ENCODE assay signal across 19 cellular contexts in the genomic region with DNA sequence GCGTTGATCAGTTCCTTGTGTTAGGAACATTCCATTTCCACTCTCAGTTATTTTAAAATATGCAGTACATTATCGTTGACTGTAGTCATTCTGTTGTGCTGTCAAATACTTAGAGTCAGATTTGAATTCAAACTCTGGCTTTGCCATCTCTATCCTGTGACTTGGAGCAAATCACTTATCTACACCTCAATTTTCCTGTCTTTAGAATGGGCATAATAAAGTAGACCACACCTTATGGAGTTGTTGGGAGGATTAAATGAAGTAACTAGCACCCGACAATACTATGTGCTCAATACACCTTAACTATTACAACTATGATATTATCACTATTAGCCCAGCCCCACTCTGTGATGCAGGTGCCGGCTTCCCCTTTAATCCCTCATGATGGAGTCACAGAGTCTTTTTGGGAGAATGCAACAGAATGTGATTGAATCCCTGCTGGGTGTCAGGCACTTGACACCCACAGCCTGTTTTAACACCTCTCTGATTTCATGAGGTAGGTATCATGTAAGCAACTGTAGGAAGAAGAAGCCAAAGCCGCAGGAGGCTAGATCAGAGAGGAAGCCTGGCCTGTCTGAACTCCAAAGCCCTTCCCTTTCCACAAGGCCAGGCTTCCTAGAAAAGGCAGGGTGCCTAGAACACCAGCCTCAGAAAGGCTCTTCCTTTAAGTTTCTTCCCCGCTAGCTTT.
"Had no signal": no experiment of that assay in that cellular context is flagged by ENCODE, and none has a peak within 500 bp of the region (broad histone marks: within the 10 kb centered on the region; RNA-seq: fewer than 3 reads in every experiment).

No MANE protein-coding gene starts in this region.

- ATAC-seq: effector memory CD8-positive, alpha-beta T cell; left lobe of liver; naive thymus-derived CD4-positive, alpha-beta T cell; stimulated activated naive CD8-positive, alpha-beta T cell treated with anti-CD3 and anti-CD28 coated beads, Interleukin-15, Interleukin-2, amounts not matched to agents 100 U/mL and 50 U/mL, for 24 hours had no signal

- H3K36me3 Mint-ChIP-seq: naive thymus-derived CD4-positive, alpha-beta T cell; stimulated activated effector memory CD8-positive, alpha-beta T cell treated with anti-CD3 and anti-CD28 coated beads, Interleukin-12 subunit alpha, Interleukin-12 subunit beta, amount 100 ng/mL, for 72 hours had no signal

- DNase-seq: effector memory CD8-positive, alpha-beta T cell; foreskin melanocyte; head of caudate nucleus; hypothalamus; islet precursor cell; naive thymus-derived CD4-positive, alpha-beta T cell; nephron progenitor cell; sigmoid colon; stimulated activated CD4-positive, alpha-beta T cell treated with anti-CD3 and anti-CD28 coated beads, Interleukin-12 subunit alpha, Interleukin-12 subunit beta, amount 100 ng/mL, for 4 hours; stimulated activated naive CD8-positive, alpha-beta T cell treated with anti-CD3 and anti-CD28 coated beads, Interleukin-15, Interleukin-2, amounts not matched to agents 100 U/mL and 50 U/mL, for 24 hours; thyroid gland; upper lobe of left lung had no signal

- H3K9me3 Mint-ChIP-seq: central memory CD8-positive, alpha-beta T cell; dendritic cell treated with granulocyte-macrophage colony-stimulating factor and Interleukin-4, amounts not matched to agents 40 ng/mL and 50 ng/mL, for 4 days; effector memory CD8-positive, alpha-beta T cell; stimulated activated effector memory CD8-positive, alpha-beta T cell treated with anti-CD3 and anti-CD28 coated beads, Interleukin-12 subunit alpha, Interleukin-12 subunit beta, amount 100 ng/mL, for 72 hours had no signal

- H3K4me1 Mint-ChIP-seq: central memory CD8-positive, alpha-beta T cell; naive thymus-derived CD4-positive, alpha-beta T cell; stimulated activated effector memory CD8-positive, alpha-beta T cell treated with anti-CD3 and anti-CD28 coated beads, Interleukin-12 subunit alpha, Interleukin-12 subunit beta, amount 100 ng/mL, for 72 hours had no signal

- H3K9me3 ChIP-seq: sigmoid colon, suprapubic skin, thyroid gland, upper lobe of left lung, vagina had no signal

- H3K4me1 ChIP-seq: sigmoid colon, suprapubic skin, upper lobe of left lung, vagina had no signal

- H3K4me3 Mint-ChIP-seq: central memory CD8-positive, alpha-beta T cell; dendritic cell treated with granulocyte-macrophage colony-stimulating factor and Interleukin-4, amounts not matched to agents 40 ng/mL and 50 ng/mL, for 4 days; effector memory CD8-positive, alpha-beta T cell; naive thymus-derived CD4-positive, alpha-beta T cell; nephron progenitor cell; stimulated activated effector memory CD8-positive, alpha-beta T cell treated with anti-CD3 and anti-CD28 coated beads, Interleukin-12 subunit alpha, Interleukin-12 subunit beta, amount 100 ng/mL, for 72 hours had no signal

- H3K4me3 ChIP-seq: sigmoid colon, skin epidermis, suprapubic skin, thyroid gland, upper lobe of left lung, vagina had no signal

- H3K27me3 Mint-ChIP-seq: dendritic cell treated with granulocyte-macrophage colony-stimulating factor and Interleukin-4, amounts not matched to agents 40 ng/mL and 50 ng/mL, for 4 days had no signal

- H3K27me3 ChIP-seq: sigmoid colon, suprapubic skin, thyroid gland, upper lobe of left lung, vagina had no signal

- H3K27ac Mint-ChIP-seq: dendritic cell treated with granulocyte-macrophage colony-stimulating factor and Interleukin-4, amounts not matched to agents 40 ng/mL and 50 ng/mL, for 4 days; effector memory CD8-positive, alpha-beta T cell; naive thymus-derived CD4-positive, alpha-beta T cell; nephron progenitor cell; stimulated activated effector memory CD8-positive, alpha-beta T cell treated with anti-CD3 and anti-CD28 coated beads, Interleukin-12 subunit alpha, Interleukin-12 subunit beta, amount 100 ng/mL, for 72 hours had no signal

- H3K27ac ChIP-seq: skin epidermis, suprapubic skin, thyroid gland, upper lobe of left lung, vagina had no signal

- H3K36me3 ChIP-seq: sigmoid colon, suprapubic skin, thyroid gland, upper lobe of left lung, vagina had no signal
